In genomic region chr3:10008588-10009344, GRCh38 we compare ENCODE assay signal across 1 cellular context.
A peak's percentile ranks its signal among the peaks of the same experiment; 100 is the strongest.
TF ChIP-seq lines count a peak whose summit lies in the region.

No MANE protein-coding gene starts in this region.

TF ChIP-seq in GM12878, 131 proteins besides CTCF, POLR2A, EP300 and RAD21 (continued from another document):
- no peak for TF ChIP-seq REST (IDR thresholded peaks at IDR 0.05; ENCODE audit: low read depth, low read length)
- peak; percentile 25; the same call in 1 of the 2 replicates for TF ChIP-seq MTA3 (IDR thresholded peaks at IDR 0.05; ENCODE audit: borderline replicate concordance, low read length)
- no peak for TF ChIP-seq POLR2AphosphoS5 (IDR thresholded peaks at IDR 0.05; ENCODE audit: low read length)
- peak; percentile 73; the same call in 1 of the 2 replicates for TF ChIP-seq CREB1 (IDR thresholded peaks at IDR 0.05; ENCODE audit: low read depth)
- TF ChIP-seq SMAD1 (IDR thresholded peaks at IDR 0.05; ENCODE audit: low read depth, partially characterized antibody): no peak
- no peak for TF ChIP-seq FOS (IDR thresholded peaks at IDR 0.05; ENCODE audit: borderline replicate concordance, extremely low read depth, insufficient read length)
- no peak for TF ChIP-seq KDM1A (IDR thresholded peaks at IDR 0.05; ENCODE audit: borderline replicate concordance)
- TF ChIP-seq PBX3 (IDR thresholded peaks at IDR 0.05; ENCODE audit: insufficient replicate concordance, low read depth, low read length): no peak
- TF ChIP-seq ZBTB4 (CRISPR knock-in tag; IDR thresholded peaks at IDR 0.05): no peak
- TF ChIP-seq RFX5 (IDR thresholded peaks at IDR 0.05; ENCODE audit: low read depth, low read length): no peak
- TF ChIP-seq NFIC (IDR thresholded peaks at IDR 0.05; ENCODE audit: low read depth, low read length): no peak
- peak; percentile 75; the same call in 1 of the 2 replicates for TF ChIP-seq TCF3 (IDR thresholded peaks at IDR 0.05; ENCODE audit: borderline replicate concordance, insufficient read depth, low read depth, low read length)
- no peak for TF ChIP-seq BHLHE40 (IDR thresholded peaks at IDR 0.05; ENCODE audit: borderline replicate concordance in 1 of 2, low read depth in 2 of 2, low read length in 1 of 2)
- TF ChIP-seq HSF1 (IDR thresholded peaks at IDR 0.05; ENCODE audit: low read depth, low read length): no peak
- peak; percentile 78; the same call in 1 of the 2 replicates for TF ChIP-seq TCF12 (IDR thresholded peaks at IDR 0.05; ENCODE audit: low read depth, low read length)
